Comparison of ENCODE assay signal across 8 cellular contexts in the genomic region with DNA sequence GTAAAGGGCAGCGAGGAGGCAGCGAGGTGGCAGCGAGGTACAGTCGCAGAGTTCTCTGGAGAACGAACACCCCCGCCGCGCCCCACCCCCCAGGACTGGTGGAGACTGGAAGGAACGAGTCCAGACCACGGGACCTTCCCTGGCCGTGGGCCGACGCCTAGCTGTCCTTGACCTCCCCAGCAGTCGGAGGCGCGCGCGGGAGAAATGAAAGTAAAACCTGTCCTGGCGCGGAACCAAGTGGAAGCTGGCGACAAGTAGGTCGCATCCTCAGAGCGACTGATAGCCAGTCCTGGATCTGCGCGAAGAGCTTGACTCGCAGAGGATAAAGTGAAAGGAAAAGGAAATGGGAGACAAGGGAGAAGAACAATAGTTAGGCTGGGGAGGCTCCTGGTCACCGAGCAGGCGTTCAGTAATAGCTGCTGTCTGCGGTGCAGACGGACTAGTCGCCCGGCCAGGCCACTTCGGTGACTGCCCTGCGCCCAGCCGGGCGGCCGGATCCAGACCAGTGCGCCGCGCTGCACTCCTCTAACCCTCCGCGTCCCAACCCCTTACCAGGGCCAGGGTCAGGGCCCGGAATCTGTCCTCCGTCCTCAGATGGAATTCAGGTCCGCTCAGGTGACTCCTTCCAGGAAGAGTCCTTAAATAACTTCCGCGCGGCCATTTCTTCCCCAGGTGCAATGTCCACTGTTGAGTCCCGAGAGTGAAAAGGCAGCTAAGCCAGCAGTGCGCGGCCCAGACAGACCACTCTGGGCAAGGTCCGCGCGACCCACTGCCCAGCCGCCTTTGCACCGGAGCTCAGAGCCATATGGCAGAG. TPM values are rescaled to one million over a fixed set of nuclear protein-coding genes. Genes with fewer than 3 reads are reported as not detected.
DNase-seq lines count a peak whose midpoint lies in the region; ATAC-seq and TF ChIP-seq lines count a peak whose summit lies in the region.

No MANE protein-coding gene starts in this region.

- DNase-seq in HCT116 (ENCODE audit: low read depth, low spot score) (no peak), RPMI7951 (ENCODE audit: low read depth) (peak; percentile 79), glutamatergic neuron (peak; percentile 57), aorta (peak; percentile 93 to 94)
- peak; percentile 72 for DNase-seq in activated naive CD8-positive, alpha-beta T cell treated with anti-CD3 and anti-CD28 coated beads, Interleukin-2, amount 10 ng/mL, durations not matched to agents 7 days and 5 days

- peaks cover 49 to 100% (median 98%) of the 10 kb centered on the region in 11 experiments for H3K27me3 ChIP-seq in BLaER1 treated with 17β-estradiol and CSF1 and Interleukin-3, amounts not matched to agents 10 nM and 100 nM
- H3K27me3 ChIP-seq in HCT116 (ENCODE audit: insufficient read depth, low read length) (no peaks in the 10 kb centered on the region), neutrophil (peaks cover 19% of the 10 kb centered on the region), aorta (ENCODE audit: control insufficient read depth in 1 of 2, insufficient read depth in 2 of 2, low read length in 1 of 2) (no peaks in the 10 kb centered on the region)

- intact Hi-C loops in HCT116 (cut with micrococcal nuclease) (no loop called here), aorta (cut with DNase I) (loop anchor here (5.0 to 10.0 kb wide), 3 partner anchors 81 to 438 kb away; no protein-coding TSS in a partner anchor)

- BruUV-seq in HCT116 (replicated peaks; lab: Mats Ljungman, UMichigan): no TSS peak

- CTCF ChIA-PET in HCT116 (lab: Charles Lee): interaction anchor here (0.7 to 1.9 kb wide), 2 partner anchors 64 kb away, joined by 3 to 7 read pairs; no protein-coding TSS in a partner anchor

- peaks cover 30% of the 10 kb centered on the region for H3K4me1 Mint-ChIP-seq in activated naive CD8-positive, alpha-beta T cell treated with anti-CD3 and anti-CD28 coated beads, Interleukin-2, amount 10 ng/mL, durations not matched to agents 7 days and 5 days
- peaks cover 7% of the 10 kb centered on the region for H3K4me1 Mint-ChIP-seq in glutamatergic neuron (ENCODE audit: low read depth, unreplicated experiment)

- peaks cover 0 to 19% (median 0%) of the 10 kb centered on the region in 11 experiments; a peak in 6 of 22 replicates for H3K36me3 ChIP-seq in BLaER1 treated with 17β-estradiol and CSF1 and Interleukin-3, amounts not matched to agents 10 nM and 100 nM
- peaks cover 0 to 23% of the 10 kb centered on the region in 2 experiments; a peak in 2 of 4 replicates for H3K36me3 ChIP-seq in HCT116 (ENCODE audit: control insufficient read depth in 1 of 2, insufficient read depth in 2 of 2, low read length in 2 of 2)
- H3K36me3 ChIP-seq in neutrophil: peaks cover 18% of the 10 kb centered on the region
- no peaks in the 10 kb centered on the region for H3K36me3 ChIP-seq in aorta (ENCODE audit: control insufficient read depth in 1 of 2, insufficient read depth in 2 of 2, low read length in 1 of 2)

- peaks cover 62% of the 10 kb centered on the region for H3K27me3 Mint-ChIP-seq in activated naive CD8-positive, alpha-beta T cell treated with anti-CD3 and anti-CD28 coated beads, Interleukin-2, amount 10 ng/mL, durations not matched to agents 7 days and 5 days
- peaks cover 20% of the 10 kb centered on the region for H3K27me3 Mint-ChIP-seq in glutamatergic neuron (ENCODE audit: unreplicated experiment)

- peak overlapping the region; percentile 95 for H3K4me3 Mint-ChIP-seq in activated naive CD8-positive, alpha-beta T cell treated with anti-CD3 and anti-CD28 coated beads, Interleukin-2, amount 10 ng/mL, durations not matched to agents 7 days and 5 days
- peak overlapping the region; percentile 98 for H3K4me3 Mint-ChIP-seq in glutamatergic neuron (ENCODE audit: unreplicated experiment)

- TF ChIP-seq POLR2A in HCT116 (IDR thresholded peaks at IDR 0.05; ENCODE audit: borderline replicate concordance, extremely low read depth, insufficient read depth, insufficient read length): no peak

- peaks cover 9% of the 10 kb centered on the region for H3K36me3 Mint-ChIP-seq in activated naive CD8-positive, alpha-beta T cell treated with anti-CD3 and anti-CD28 coated beads, Interleukin-2, amount 10 ng/mL, durations not matched to agents 7 days and 5 days
- no peaks in the 10 kb centered on the region for H3K36me3 Mint-ChIP-seq in glutamatergic neuron (ENCODE audit: unreplicated experiment)

- no peak overlapping the region for H2AFZ ChIP-seq in HCT116 (ENCODE audit: low read depth, low read length, poor library complexity, severe bottlenecking)

- ATAC-seq in HCT116: peak; percentile 4
- ATAC-seq in activated naive CD8-positive, alpha-beta T cell treated with anti-CD3 and anti-CD28 coated beads, Interleukin-2, amount 10 ng/mL, durations not matched to agents 7 days and 5 days (ENCODE audit: low read depth): peak; percentile 28
- peak; percentile 51 for ATAC-seq in aorta (ENCODE audit: low FRiP score)
- no peak for ATAC-seq in GM18502 (IDR thresholded peaks at IDR 0.05; ENCODE audit: poor library complexity, unreplicated experiment)

- H4K20me1 ChIP-seq in BLaER1 treated with 17β-estradiol and CSF1 and Interleukin-3, amounts not matched to agents 10 nM and 100 nM: peaks cover 22 to 59% (median 36%) of the 10 kb centered on the region in 11 experiments
- H4K20me1 ChIP-seq in HCT116 (ENCODE audit: insufficient read depth): no peaks in the 10 kb centered on the region

- H3K27ac ChIP-seq in BLaER1 treated with 17β-estradiol and CSF1 and Interleukin-3, amounts not matched to agents 10 nM and 100 nM: peak overlapping the region; percentile 22 to 83 (median 51); a peak in 21 of 22 replicates
- H3K27ac ChIP-seq in HCT116 (ENCODE audit: low read depth, low read length) (peak overlapping the region; percentile 97), neutrophil (peak overlapping the region; percentile 96), aorta (ENCODE audit: low read depth in 1 of 2, low read length in 2 of 2) (peak overlapping the region in 1 of 2 donors; percentile 8)

- WGBS in aorta, 2 donors: 1% methylated on average over 56 of the region's 56 CpGs

- H3K79me2 ChIP-seq in HCT116 (ENCODE audit: insufficient read depth, low read length): peaks cover 47% of the 10 kb centered on the region

- RAD21 ChIA-PET in HCT116 (lab: Charles Lee; ENCODE audit: low non-redundant PET in 1 of 2, low total read pairs in 2 of 2, uncharacterized antibody in 2 of 2, unreplicated experiment in 2 of 2): no interaction called here

- H3K9ac ChIP-seq in BLaER1 treated with 17β-estradiol and CSF1 and Interleukin-3, amounts not matched to agents 10 nM and 100 nM: peak overlapping the region in 10 of 11 experiments; percentile 44 to 87 (median 67); a peak in 21 of 22 replicates
- peak overlapping the region; percentile 94 for H3K9ac ChIP-seq in HCT116 (ENCODE audit: low read length)

- H3K4me3 ChIP-seq in BLaER1 treated with 17β-estradiol and CSF1 and Interleukin-3, amounts not matched to agents 10 nM and 100 nM: peak overlapping the region; percentile 56 to 95 (median 70)
- H3K4me3 ChIP-seq in HCT116 (replicated peaks in 1 of 2; ENCODE audit: low read depth in 1 of 2, low read length in 2 of 2) (peak overlapping the region; percentile 85 to 93), neutrophil (ENCODE audit: low read depth in 1 of 2, low read length in 1 of 2) (peak overlapping the region; percentile 92 to 100), aorta (ENCODE audit: low read length in 2 of 2) (peak overlapping the region; percentile 50 to 82)

- POLR2A ChIA-PET in HCT116 (lab: Charles Lee): interaction anchor here (0.5 to 4.5 kb wide), 8 partner anchors 7 to 543 kb away, joined by 3 to 37 read pairs (median 10); no protein-coding TSS in a partner anchor
- POLR2A ChIA-PET in activated naive CD8-positive, alpha-beta T cell treated with anti-CD3 and anti-CD28 coated beads, Interleukin-2, amount 10 ng/mL, durations not matched to agents 7 days and 5 days (lab: Charles Lee): interaction anchor here (0.9 to 2.4 kb wide), 4 partner anchors 10 to 544 kb away, joined by 3 to 10 read pairs (median 5); partner anchors contain the start of gene EIF4G2

- TF ChIP-seq RAD21 in HCT116 (IDR thresholded peaks at IDR 0.05; ENCODE audit: low read depth): no peak

- no peak for TF ChIP-seq CTCF in HCT116 (IDR thresholded peaks at IDR 0.05 in 2 of 3, conservative IDR thresholded peaks at IDR 0.05 in 1 of 3; ENCODE audit: borderline replicate concordance in 1 of 3, insufficient read depth in 1 of 3, low read depth in 2 of 3, low read length in 2 of 3)
- no peak for TF ChIP-seq CTCF in glutamatergic neuron (IDR thresholded peaks at IDR 0.05; ENCODE audit: partially characterized antibody, unreplicated experiment)
- no peak for TF ChIP-seq CTCF in neutrophil (IDR thresholded peaks at IDR 0.05)

- H3K9me2 ChIP-seq in HCT116 (ENCODE audit: insufficient read depth): no peaks in the 10 kb centered on the region

- H3K4me1 ChIP-seq in BLaER1 treated with 17β-estradiol and CSF1 and Interleukin-3, amounts not matched to agents 10 nM and 100 nM: peaks cover 23 to 61% (median 58%) of the 10 kb centered on the region in 10 experiments
- H3K4me1 ChIP-seq in HCT116 (ENCODE audit: control insufficient read depth in 1 of 2, insufficient read depth in 2 of 2, low read length in 2 of 2) (peaks cover 28 to 52% of the 10 kb centered on the region in 2 experiments), neutrophil (ENCODE audit: control insufficient read depth in 1 of 2, insufficient read depth in 1 of 2, low read depth in 1 of 2, low read length in 1 of 2) (peaks cover 40% of the 10 kb centered on the region in 2 experiments), aorta (ENCODE audit: control insufficient read depth in 1 of 2, insufficient read depth in 2 of 2, low read length in 2 of 2) (no peaks in the 10 kb centered on the region)

- peak overlapping the region; percentile 84 to 100 (median 99) for H3K4me2 ChIP-seq in BLaER1 treated with 17β-estradiol and CSF1 and Interleukin-3, amounts not matched to agents 10 nM and 100 nM
- peak overlapping the region; percentile 98 for H3K4me2 ChIP-seq in HCT116 (ENCODE audit: low read length)

- H3K27ac Mint-ChIP-seq in activated naive CD8-positive, alpha-beta T cell treated with anti-CD3 and anti-CD28 coated beads, Interleukin-2, amount 10 ng/mL, durations not matched to agents 7 days and 5 days: peak overlapping the region; percentile 89
- H3K27ac Mint-ChIP-seq in glutamatergic neuron (ENCODE audit: unreplicated experiment): no peak overlapping the region

- no peaks in the 10 kb centered on the region for H3K9me3 Mint-ChIP-seq in activated naive CD8-positive, alpha-beta T cell treated with anti-CD3 and anti-CD28 coated beads, Interleukin-2, amount 10 ng/mL, durations not matched to agents 7 days and 5 days
- peaks cover 2% of the 10 kb centered on the region for H3K9me3 Mint-ChIP-seq in glutamatergic neuron (ENCODE audit: unreplicated experiment)

- peaks cover 0 to 12% (median 0%) of the 10 kb centered on the region in 11 experiments; a peak in 2 of 22 replicates for H3K9me3 ChIP-seq in BLaER1 treated with 17β-estradiol and CSF1 and Interleukin-3, amounts not matched to agents 10 nM and 100 nM (replicated peaks in 1 of 11)
- H3K9me3 ChIP-seq in HCT116 (ENCODE audit: control insufficient read depth in 1 of 2, insufficient read depth in 1 of 2, low read depth in 1 of 2, low read length in 2 of 2) (no peaks in the 10 kb centered on the region), neutrophil (no peaks in the 10 kb centered on the region), aorta (ENCODE audit: control insufficient read depth, low read length) (no peaks in the 10 kb centered on the region)

RNA-seq across cellular contexts. Expression of gene ADM, which starts 1.9 kb away (rescaled TPM):
- total RNA-seq in HCT116 (2021; ENCODE audit: unreplicated experiment): 87.2 TPM
- polyA plus RNA-seq in HCT116 (2012): 186 and 301 TPM in 2 replicates
- 102 and 123 TPM in 2 replicates for total RNA-seq in RPMI7951 (2014; rRNA removed; shearing (Covaris generic))
- total RNA-seq in activated naive CD8-positive, alpha-beta T cell treated with anti-CD3 and anti-CD28 coated beads, Interleukin-2, amount 10 ng/mL, durations not matched to agents 7 days and 5 days: 1 to 10 TPM; 1.5 to 2.3 TPM
- 0.22 TPM for total RNA-seq in glutamatergic neuron (ENCODE audit: unreplicated experiment)
- total RNA-seq in aorta: 10 to 100 TPM; 31.9 to 76.1 TPM
- polyA plus RNA-seq in aorta: 1 to 10 TPM; 1.5 to 3.1 TPM

RNA-seq across cellular contexts. Expression of gene SBF2, which starts 8.9 kb away (rescaled TPM):
- total RNA-seq in HCT116 (2021; ENCODE audit: unreplicated experiment) (35.0 TPM), glutamatergic neuron (ENCODE audit: unreplicated experiment) (30.7 TPM), aorta (10 to 100 TPM; 76.8 to 82.0 TPM)
- 19.3 and 21.0 TPM in 2 replicates for polyA plus RNA-seq in HCT116 (2012)
- total RNA-seq in RPMI7951 (2014; rRNA removed; shearing (Covaris generic)): 27.8 and 33.5 TPM in 2 replicates
- total RNA-seq in activated naive CD8-positive, alpha-beta T cell treated with anti-CD3 and anti-CD28 coated beads, Interleukin-2, amount 10 ng/mL, durations not matched to agents 7 days and 5 days: 10 to 100 TPM; 15.8 to 18.6 TPM
- 10 to 100 TPM in 1 of 2 donors, 1 to 10 TPM in 1; 6.4 to 18.3 TPM for polyA plus RNA-seq in aorta

Comparison
In these comparisons a context has a peak if more than half of its experiments do, and no peak if none do; other contexts are left out.
1. RNA of gene ADM, which starts 1.9 kb away (total RNA-seq): 102 to 123 TPM in RPMI7951, 87.2 TPM in HCT116 (single experiment) and 31.9 to 76.1 TPM in aorta; 1.5 to 2.3 TPM in activated naive CD8-positive, alpha-beta T cell treated with anti-CD3 and anti-CD28 coated beads, Interleukin-2, amount 10 ng/mL, durations not matched to agents 7 days and 5 days and 0.22 TPM in glutamatergic neuron (single experiment); every median in the first group is over 10 times any median in the second.
2. Peak in every context shown above with its lines, with median percentiles within 50 percentile points of each other: H3K4me3 ChIP-seq.